In genomic region chr12:40253936-40254335, GRCh38 we compare ENCODE assay signal across 28 cellular contexts. TPM values are rescaled to one million over a fixed set of nuclear protein-coding genes. Genes with fewer than 3 reads are reported as not detected.
A peak's percentile ranks its signal among the peaks of the same experiment; 100 is the strongest.
DNase-seq lines count a peak whose midpoint lies in the region; ATAC-seq and TF ChIP-seq lines count a peak whose summit lies in the region.
"Had no signal": no experiment of that assay in that cellular context is flagged by ENCODE, and none has a peak within 500 bp of the region (broad histone marks: within the 10 kb centered on the region; RNA-seq: fewer than 3 reads in every experiment).

No MANE protein-coding gene starts in this region.

- peak; percentile 23 for DNase-seq in EH (ENCODE audit: low read depth)
- DNase-seq in OCI-LY7 (ENCODE audit: low spot score), result no peak
- DNase-seq in fibroblast of gingiva (ENCODE audit: low read depth), result peak; percentile 84
- DNase-seq in skeletal muscle cell (ENCODE audit: low read depth), result peak; percentile 12
- no peak for DNase-seq in brain microvascular endothelial cell
- no peak for DNase-seq in BE2C
- DNase-seq in left colon, result no peak
- DNase-seq: activated CD4-positive, alpha-beta T cell treated with anti-CD3 and anti-CD28 coated beads, Interleukin-2, amount 50 U/mL, for 48 hours; activated CD4-positive, CD25-positive, alpha-beta regulatory T cell; activated naive CD4-positive, alpha-beta T cell treated with anti-CD3 and anti-CD28 coated beads, Interleukin-2, amount 50 U/mL, for 16 hours; CD4-positive, alpha-beta memory T cell; central memory CD4-positive, alpha-beta T cell; dermis blood vessel endothelial cell; foreskin keratinocyte; NCI-H2081; NCI-H226; NCI-H774; posterior cingulate gyrus; right cardiac atrium; stimulated activated CD4-positive, alpha-beta T cell treated with anti-CD3 and anti-CD28 coated beads, Interleukin-12 subunit alpha, Interleukin-12 subunit beta, amount 100 ng/mL, for 4 hours; stimulated activated CD4-positive, alpha-beta T cell treated with anti-CD3 and anti-CD28 coated beads, Interleukin-4, amount 100 ng/mL, for 24 hours; T-helper 1 cell; upper lobe of right lung had no signal

- intact Hi-C loops in OCI-LY7 (cut with micrococcal nuclease; ENCODE audit: unreplicated experiment), result no loop called here
- intact Hi-C loops in left colon (cut with DNase I, micrococcal nuclease), result no loop called here

- peak overlapping the region; percentile 54 for H3K4me2 ChIP-seq in OCI-LY7 (ENCODE audit: low read length)

- H3K4me3 ChIP-seq in OCI-LY7 (ENCODE audit: low read depth, low read length, poor library complexity, severe bottlenecking) (peak overlapping the region; percentile 11), skeletal muscle cell (ENCODE audit: low read depth, low read length) (no peak overlapping the region), brain microvascular endothelial cell (ENCODE audit: low read depth, low read length) (no peak overlapping the region), BE2C (ENCODE audit: low read depth, low read length) (no peak overlapping the region)
- H3K4me3 ChIP-seq: suprapubic skin, upper lobe of right lung had no signal

- POLR2A ChIA-PET in OCI-LY7 (lab: Charles Lee), result interaction anchor here (0.7 to 2.0 kb wide), 8 partner anchors 13 to 60 kb away, joined by 3 to 7 read pairs (median 4); partner anchors contain the start of gene LRRK2

- H3K36me3 ChIP-seq in OCI-LY7 (ENCODE audit: insufficient read depth, low read length) (peaks cover 63% of the 10 kb centered on the region), brain microvascular endothelial cell (replicated peaks) (no peaks in the 10 kb centered on the region), BE2C (no peaks in the 10 kb centered on the region)

- no peaks in the 10 kb centered on the region for H3K9me2 ChIP-seq in OCI-LY7 (ENCODE audit: insufficient read depth, low read length)

- H3K27me3 ChIP-seq in brain microvascular endothelial cell (replicated peaks) (no peaks in the 10 kb centered on the region), BE2C (no peaks in the 10 kb centered on the region)
- H3K27me3 ChIP-seq: foreskin keratinocyte, suprapubic skin, upper lobe of right lung had no signal

- H2AFZ ChIP-seq in OCI-LY7 (ENCODE audit: low read length), result peak overlapping the region; percentile 46; the same call in 1 of the 2 replicates

- ATAC-seq in GM19351 (IDR thresholded peaks at IDR 0.05; ENCODE audit: unreplicated experiment), result no peak
- no peak for ATAC-seq in left colon
- ATAC-seq: foreskin keratinocyte; right cardiac atrium; stimulated activated memory B cell treated with anti-CD40 and anti-IgM and Interleukin-4, amounts not matched to agents 10 μg/mL and 1 μg/mL and 100 μg/mL, for 72 hours; upper lobe of right lung had no signal

- TF ChIP-seq CTCF in OCI-LY7 (conservative IDR thresholded peaks at IDR 0.05; ENCODE audit: low read length), result no peak
- no peak for TF ChIP-seq CTCF in brain microvascular endothelial cell (IDR thresholded peaks at IDR 0.05; ENCODE audit: low read depth, low read length, missing control alignments)
- TF ChIP-seq CTCF in BE2C (IDR thresholded peaks at IDR 0.05; ENCODE audit: low read depth, low read length), result no peak

- H4K20me1 ChIP-seq in OCI-LY7 (ENCODE audit: insufficient read depth, low read length), result no peaks in the 10 kb centered on the region

- H3K9me3 ChIP-seq in OCI-LY7 (ENCODE audit: low read length) (no peaks in the 10 kb centered on the region; the same call in 1 of the 2 replicates), BE2C (no peaks in the 10 kb centered on the region)
- H3K9me3 ChIP-seq: suprapubic skin, upper lobe of right lung had no signal

- H3K79me2 ChIP-seq in OCI-LY7 (ENCODE audit: insufficient read depth, low read depth, low read length), result no peaks in the 10 kb centered on the region

- peak overlapping the region; percentile 37 for H3K27ac ChIP-seq in OCI-LY7 (ENCODE audit: low read depth, low read length, poor library complexity, severe bottlenecking)
- no peak overlapping the region for H3K27ac ChIP-seq in brain microvascular endothelial cell
- H3K27ac ChIP-seq: foreskin keratinocyte, RWPE1, suprapubic skin, upper lobe of right lung had no signal

- CTCF ChIA-PET in OCI-LY7 (lab: Charles Lee; ENCODE audit: unreplicated experiment), result interaction anchor here (1.1 kb wide), 1 partner anchor 18 kb away, joined by 3 read pairs; no protein-coding TSS in a partner anchor

- BruUV-seq in OCI-LY7 (replicated peaks; lab: Mats Ljungman, UMichigan), result no TSS peak

- in situ Hi-C loops in brain microvascular endothelial cell (cut with HindIII; ENCODE audit: low pct_ligation_motif_present, low sequenced_read_pairs), result no loop called here

- H3K4me1 ChIP-seq in OCI-LY7 (ENCODE audit: insufficient read depth, low read length, poor library complexity, severe bottlenecking) (peaks cover 39% of the 10 kb centered on the region), BE2C (no peaks in the 10 kb centered on the region)
- H3K4me1 ChIP-seq: foreskin keratinocyte, suprapubic skin, upper lobe of right lung had no signal

RNA-seq across cellular contexts. Expression of gene LRRK2, which starts 29.1 kb away (rescaled TPM):
- 5.9 and 10.1 TPM in 2 replicates for total RNA-seq in OCI-LY7 (2014; rRNA removed; shearing (Covaris generic))
- total RNA-seq in OCI-LY7 (2022) (22.6 and 28.4 TPM in 2 replicates), left colon (1 to 10 TPM; 1.7 to 3.6 TPM)
- not detected for polyA plus RNA-seq in BE2C (2012; ENCODE audit: insufficient read depth, insufficient read length, low read depth)
- total RNA-seq: activated T-helper 1 cell treated with anti-CD3 and anti-CD28 coated beads, Interleukin-12 subunit alpha, Interleukin-12 subunit beta, Interleukin-2, Interleukin-4 antibody, amounts not matched to agents 30 ng/mL and 10 ng/mL and 1 ng/mL, durations not matched to agents 14 hours and 24 hours and 36 hours had no signal

Comparison
In these comparisons a context has a peak if more than half of its experiments do, and no peak if none do; other contexts are left out.
1. DNase-seq: peak in EH (single experiment), fibroblast of gingiva (single experiment) and skeletal muscle cell (single experiment); none in OCI-LY7 (single experiment), brain microvascular endothelial cell (single experiment), BE2C (single experiment) and left colon (0 of 2).